ENCODE assay signal across 11 cellular contexts in the genomic region with DNA sequence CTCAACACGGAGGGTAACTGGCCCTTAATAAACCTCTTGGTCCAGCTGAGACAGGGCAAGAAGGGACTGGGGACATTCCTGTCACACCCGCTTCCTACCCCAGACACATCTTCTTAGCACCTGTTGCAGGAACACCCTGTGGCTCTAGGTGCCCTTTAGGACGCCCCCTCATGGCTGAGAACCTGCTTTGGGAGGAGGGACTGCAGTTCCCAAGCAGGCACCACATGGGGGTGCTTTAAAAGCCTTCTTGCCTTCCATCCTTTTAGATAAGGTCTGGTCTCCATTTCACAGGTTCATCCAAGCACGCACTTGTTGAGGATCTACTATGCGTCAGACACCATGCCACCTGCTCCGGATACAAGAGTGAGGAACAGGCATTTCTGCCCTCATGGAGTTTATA. TPM values are rescaled to one million over a fixed set of nuclear protein-coding genes. Genes with fewer than 3 reads are reported as not detected.
A peak's percentile ranks its signal among the peaks of the same experiment; 100 is the strongest.
DNase-seq lines count a peak whose midpoint lies in the region; ATAC-seq and TF ChIP-seq lines count a peak whose summit lies in the region.
"Had no signal": no experiment of that assay in that cellular context is flagged by ENCODE, and none has a peak within 500 bp of the region (broad histone marks: within the 10 kb centered on the region; RNA-seq: fewer than 3 reads in every experiment).

No MANE protein-coding gene starts in this region.

- H3K27me3 ChIP-seq in CD4-positive, CD25-positive, alpha-beta regulatory T cell (ENCODE audit: control insufficient read depth, insufficient read depth, low read length), result no peaks in the 10 kb centered on the region
- H3K27me3 ChIP-seq in GM23248 (replicated peaks; ENCODE audit: insufficient read depth) (no peaks in the 10 kb centered on the region), foreskin keratinocyte (no peaks in the 10 kb centered on the region)
- no peaks in the 10 kb centered on the region for H3K27me3 ChIP-seq in CD8-positive, alpha-beta memory T cell (ENCODE audit: insufficient read depth, low read length, poor library complexity, severe bottlenecking)
- H3K27me3 ChIP-seq: colonic mucosa had no signal

- H3F3A ChIP-seq in GM23248 (ENCODE audit: insufficient read depth), result peaks cover 3% of the 10 kb centered on the region

- peaks cover 36% of the 10 kb centered on the region for H3K36me3 Mint-ChIP-seq in CD4-positive, CD25-positive, alpha-beta regulatory T cell
- H3K36me3 Mint-ChIP-seq in T-helper 17 cell (ENCODE audit: low read depth), result peaks cover 3% of the 10 kb centered on the region
- H3K36me3 Mint-ChIP-seq in CD8-positive, alpha-beta memory T cell, result peaks cover 11 to 47% (median 13%) of the 10 kb centered on the region in 3 donors

- no peaks in the 10 kb centered on the region for H4K20me1 ChIP-seq in GM23248 (ENCODE audit: insufficient read depth)

- CTCF ChIA-PET in CD8-positive, alpha-beta memory T cell (lab: Charles Lee), result interaction anchor here (1.0 kb wide), 2 partner anchors 13 to 127 kb away, joined by 3 to 5 read pairs; no protein-coding TSS in a partner anchor

- no peaks in the 10 kb centered on the region for H3K9me3 ChIP-seq in CD4-positive, CD25-positive, alpha-beta regulatory T cell (ENCODE audit: control insufficient read depth in 2 of 2, low read length in 2 of 2)
- H3K9me3 ChIP-seq in GM23248 (ENCODE audit: low read depth) (no peaks in the 10 kb centered on the region), T-helper 17 cell (ENCODE audit: control insufficient read depth, low read length, poor library complexity, severe bottlenecking) (no peaks in the 10 kb centered on the region)
- no peaks in the 10 kb centered on the region for H3K9me3 ChIP-seq in CD8-positive, alpha-beta memory T cell (ENCODE audit: low read length)
- H3K9me3 ChIP-seq: colonic mucosa had no signal

- in situ Hi-C loops in GM23248 (cut with MboI), result no loop called here

- DNase-seq in CD4-positive, CD25-positive, alpha-beta regulatory T cell, result peak in 1 of 3 donors; percentile 39
- peak; percentile 51 for DNase-seq in GM23248
- DNase-seq in T-helper 17 cell, result no peak
- peak in 1 of 2 donors; percentile 28 for DNase-seq in foreskin keratinocyte
- DNase-seq in stimulated activated CD8-positive, alpha-beta memory T cell treated with anti-CD3 and anti-CD28 coated beads, Interleukin-4, amount 100 ng/mL, for 48 hours, result no peak
- no peak for DNase-seq in AG08396 (ENCODE audit: low spot score)
- DNase-seq in CD8-positive, alpha-beta memory T cell, result no peak
- DNase-seq in NOMO-1 treated with dmso at 0.1 percent for 144 hours (lab: John Stamatoyannopoulos, UW; ENCODE audit: unreplicated experiment), result no peak
- DNase-seq: colonic mucosa had no signal

- H3K79me2 ChIP-seq in GM23248 (ENCODE audit: insufficient read depth), result no peaks in the 10 kb centered on the region

- H3K9me3 Mint-ChIP-seq in CD4-positive, CD25-positive, alpha-beta regulatory T cell, result no peaks in the 10 kb centered on the region
- H3K9me3 Mint-ChIP-seq in CD8-positive, alpha-beta memory T cell, result no peaks in the 10 kb centered on the region

- H2AFZ ChIP-seq in GM23248, result no peak overlapping the region

- peaks cover 5% of the 10 kb centered on the region for H3K4me1 ChIP-seq in CD4-positive, CD25-positive, alpha-beta regulatory T cell (ENCODE audit: control insufficient read depth, insufficient read depth, low read length, poor library complexity, severe bottlenecking)
- H3K4me1 ChIP-seq in GM23248 (ENCODE audit: insufficient read depth) (peaks cover 3% of the 10 kb centered on the region; the same call in 1 of the 2 replicates), foreskin keratinocyte (no peaks in the 10 kb centered on the region)
- peaks cover 13% of the 10 kb centered on the region for H3K4me1 ChIP-seq in CD8-positive, alpha-beta memory T cell (ENCODE audit: insufficient read depth, low read length)
- H3K4me1 ChIP-seq: colonic mucosa had no signal

- H3K27me3 Mint-ChIP-seq in CD4-positive, CD25-positive, alpha-beta regulatory T cell, result no peaks in the 10 kb centered on the region
- no peaks in the 10 kb centered on the region for H3K27me3 Mint-ChIP-seq in T-helper 17 cell
- peaks cover 0 to 3% of the 10 kb centered on the region in 2 donors for H3K27me3 Mint-ChIP-seq in CD8-positive, alpha-beta memory T cell

- no peak for ATAC-seq in CD4-positive, CD25-positive, alpha-beta regulatory T cell (ENCODE audit: low read depth in 2 of 2)
- no peak for ATAC-seq in T-helper 17 cell
- ATAC-seq in foreskin keratinocyte, result peak; percentile 47

- 73 to 78% methylated on average over 6 of the region's 6 CpGs for WGBS in GM23248 (ENCODE audit: low coverage in 1 of 2, low lambda C conversion rate in 2 of 2, missing lambda C conversion rate in 2 of 2), 2 experiments

- H3K4me1 Mint-ChIP-seq in CD4-positive, CD25-positive, alpha-beta regulatory T cell, result peaks cover 7 to 20% (median 16%) of the 10 kb centered on the region in 4 donors
- peaks cover 22% of the 10 kb centered on the region for H3K4me1 Mint-ChIP-seq in T-helper 17 cell
- peaks cover 8 to 17% (median 11%) of the 10 kb centered on the region in 3 donors for H3K4me1 Mint-ChIP-seq in CD8-positive, alpha-beta memory T cell

- no peak overlapping the region for H3K4me3 Mint-ChIP-seq in CD4-positive, CD25-positive, alpha-beta regulatory T cell
- H3K4me3 Mint-ChIP-seq in T-helper 17 cell, result no peak overlapping the region
- no peak overlapping the region for H3K4me3 Mint-ChIP-seq in CD8-positive, alpha-beta memory T cell

- no peaks in the 10 kb centered on the region for H3K9me2 ChIP-seq in GM23248 (ENCODE audit: insufficient read depth)

- H3K4me3 ChIP-seq in CD4-positive, CD25-positive, alpha-beta regulatory T cell (ENCODE audit: low read depth, low read length), result no peak overlapping the region
- H3K4me3 ChIP-seq in GM23248, result no peak overlapping the region
- H3K4me3 ChIP-seq in CD8-positive, alpha-beta memory T cell (ENCODE audit: low read length), result no peak overlapping the region
- H3K4me3 ChIP-seq: colonic mucosa had no signal

- H3K36me3 ChIP-seq in CD4-positive, CD25-positive, alpha-beta regulatory T cell (ENCODE audit: control insufficient read depth, insufficient read depth, low read length), result peaks cover 39% of the 10 kb centered on the region
- H3K36me3 ChIP-seq in GM23248 (ENCODE audit: low read depth), result peaks cover 19% of the 10 kb centered on the region
- peaks cover 17% of the 10 kb centered on the region for H3K36me3 ChIP-seq in CD8-positive, alpha-beta memory T cell (ENCODE audit: insufficient read depth, low read length)

- no peak overlapping the region for H3K27ac ChIP-seq in CD4-positive, CD25-positive, alpha-beta regulatory T cell (ENCODE audit: insufficient read depth, low read length, poor library complexity, severe bottlenecking)
- no peak overlapping the region for H3K27ac ChIP-seq in GM23248
- no peak overlapping the region for H3K27ac ChIP-seq in foreskin keratinocyte
- H3K27ac ChIP-seq in CD8-positive, alpha-beta memory T cell (ENCODE audit: low read depth, low read length), result no peak overlapping the region
- H3K27ac ChIP-seq: colonic mucosa had no signal

- H3K27ac Mint-ChIP-seq in CD4-positive, CD25-positive, alpha-beta regulatory T cell, result peak overlapping the region in 2 of 3 donors; percentile 11 to 39
- peak overlapping the region; percentile 24 for H3K27ac Mint-ChIP-seq in T-helper 17 cell
- peak overlapping the region in 1 of 8 donors; percentile 1 for H3K27ac Mint-ChIP-seq in CD8-positive, alpha-beta memory T cell

- POLR2A ChIA-PET in CD8-positive, alpha-beta memory T cell (lab: Charles Lee), result no interaction called here

- H3K4me2 ChIP-seq in GM23248 (ENCODE audit: unreplicated experiment), result no peak overlapping the region

- TF ChIP-seq CTCF in foreskin keratinocyte (conservative IDR thresholded peaks at IDR 0.05), result peak; percentile 76

- H3K9ac ChIP-seq in GM23248, result no peak overlapping the region

RNA-seq across cellular contexts. Expression of a gene that starts 26.6 kb away (rescaled TPM):
- 64.0 TPM for total RNA-seq in CD4-positive, CD25-positive, alpha-beta regulatory T cell
- polyA plus RNA-seq in CD4-positive, CD25-positive, alpha-beta regulatory T cell, result 10 to 100 TPM; 80.4 to 95.8 (median 91.2) TPM
- 22.2 and 32.0 TPM in 2 replicates for total RNA-seq in GM23248 (2014; rRNA removed; shearing (Covaris generic))
- 84.2 and 88.7 TPM in 2 replicates for polyA plus RNA-seq in GM23248 (2016; fragmentation: Nextera tagmentation; extraction: Ambion mirVana)
- total RNA-seq in T-helper 17 cell, result 10 to 100 TPM; 57.7 to 63.1 TPM
- 50.9 and 60.8 TPM in 2 replicates for total RNA-seq in foreskin keratinocyte
- 99.6 and 109 TPM in 2 replicates for polyA plus RNA-seq in foreskin keratinocyte
- 100 to 1,000 TPM; 103 to 107 TPM for total RNA-seq in CD8-positive, alpha-beta memory T cell
- polyA plus RNA-seq in CD8-positive, alpha-beta memory T cell, result 78.8 TPM

RNA-seq across cellular contexts. Expression of a gene that starts 47.2 kb away (rescaled TPM):
- 84.3 TPM for total RNA-seq in CD4-positive, CD25-positive, alpha-beta regulatory T cell
- polyA plus RNA-seq in CD4-positive, CD25-positive, alpha-beta regulatory T cell, result 10 to 100 TPM; 49.1 to 72.4 (median 59.4) TPM
- total RNA-seq in GM23248 (2014; rRNA removed; shearing (Covaris generic)), result 150 and 162 TPM in 2 replicates
- polyA plus RNA-seq in GM23248 (2016; fragmentation: Nextera tagmentation; extraction: Ambion mirVana), result 844 and 887 TPM in 2 replicates
- total RNA-seq in T-helper 17 cell, result 100 to 1,000 TPM in 1 of 2 donors, 10 to 100 TPM in 1; 77.9 to 113 TPM
- 316 and 364 TPM in 2 replicates for total RNA-seq in foreskin keratinocyte
- 526 and 553 TPM in 2 replicates for polyA plus RNA-seq in foreskin keratinocyte
- 100 to 1,000 TPM; 274 TPM for total RNA-seq in CD8-positive, alpha-beta memory T cell
- polyA plus RNA-seq in CD8-positive, alpha-beta memory T cell, result 43.1 TPM

RNA-seq across cellular contexts. Expression of a gene that starts 51.2 kb away (rescaled TPM):
- not detected for total RNA-seq in CD4-positive, CD25-positive, alpha-beta regulatory T cell
- polyA plus RNA-seq in CD4-positive, CD25-positive, alpha-beta regulatory T cell, result under 1 TPM in 1 of 4 donors, not detected in 3; 0.10 TPM
- not detected in 2 replicates for total RNA-seq in GM23248 (2014; rRNA removed; shearing (Covaris generic))
- polyA plus RNA-seq in GM23248 (2016; fragmentation: Nextera tagmentation; extraction: Ambion mirVana) (not detected in 2 replicates), foreskin keratinocyte (0.31 and 0.43 TPM in 2 replicates)
- total RNA-seq in T-helper 17 cell (1 to 10 TPM in 1 of 2 donors, under 1 TPM in 1; 0.78 to 1.8 TPM), foreskin keratinocyte (0.28 and 0.48 TPM in 2 replicates)
- not detected for total RNA-seq in CD8-positive, alpha-beta memory T cell
- not detected for polyA plus RNA-seq in CD8-positive, alpha-beta memory T cell
- total RNA-seq: HT1080; T-helper 2 cell treated with Interferon-gamma antibody and Interleukin-4, amounts not matched to agents 100 ng/mL and 5 ng/mL, for 36 hours had no signal
